8 cellular contexts compared by ENCODE assay signal in the genomic region with DNA sequence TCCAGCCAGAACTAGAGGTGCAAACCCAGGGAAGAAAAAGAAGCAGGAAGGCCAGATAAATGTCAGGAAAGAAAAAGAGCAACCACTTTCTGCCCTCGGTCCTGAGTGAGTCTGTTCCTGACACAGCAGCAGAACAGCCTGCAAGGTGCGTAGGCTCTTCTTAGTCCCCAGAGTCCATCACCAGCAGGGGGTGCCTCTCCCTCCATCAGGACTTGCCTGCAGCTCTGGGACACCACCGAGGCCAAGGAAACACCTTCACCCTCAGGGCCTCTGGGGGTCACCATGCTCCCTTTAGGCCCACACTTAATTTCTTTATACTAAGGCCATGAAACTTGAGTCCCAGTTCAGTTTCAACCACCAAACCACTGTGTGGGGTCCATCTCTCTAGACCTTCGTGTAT. TPM values are rescaled to one million over a fixed set of nuclear protein-coding genes. Genes with fewer than 3 reads are reported as not detected.
A peak's percentile ranks its signal among the peaks of the same experiment; 100 is the strongest.
DNase-seq lines count a peak whose midpoint lies in the region; ATAC-seq, FAIRE-seq and TF ChIP-seq lines count a peak whose summit lies in the region.

No MANE protein-coding gene starts in this region.

- TF ChIP-seq POLR2A in endothelial cell of umbilical vein (IDR thresholded peaks at IDR 0.05; ENCODE audit: low read depth, low read length) = no peak

- H3K36me3 ChIP-seq in Loucy (ENCODE audit: insufficient read depth, low read length) (no peaks in the 10 kb centered on the region), endothelial cell of umbilical vein (ENCODE audit: control insufficient read depth in 2 of 2, extremely low read depth in 1 of 2, insufficient read depth in 2 of 2, low read length in 2 of 2) (no peaks in the 10 kb centered on the region), left ventricle myocardium inferior (no peaks in the 10 kb centered on the region)

- CTCF ChIA-PET in endothelial cell of umbilical vein (lab: Charles Lee) = interaction anchor here (0.6 to 1.1 kb wide), 3 partner anchors 10 to 429 kb away, joined by 3 to 6 read pairs (median 4); no protein-coding TSS in a partner anchor

- no peaks in the 10 kb centered on the region for H3K9me3 ChIP-seq in Loucy (ENCODE audit: insufficient read depth, low read depth, low read length)
- no peaks in the 10 kb centered on the region for H3K9me3 ChIP-seq in endothelial cell of umbilical vein (replicated peaks; ENCODE audit: control insufficient read depth, insufficient read depth, low read length)
- H3K9me3 ChIP-seq in left ventricle myocardium inferior (replicated peaks) = no peaks in the 10 kb centered on the region

- H2AFZ ChIP-seq in Loucy (ENCODE audit: low read length) (no peak overlapping the region), endothelial cell of umbilical vein (ENCODE audit: low read depth, low read length) (no peak overlapping the region)

- H3K36me3 Mint-ChIP-seq in activated T-cell treated with anti-CD3 and anti-CD28 coated beads, Interleukin-2, amount 50 U/mL, for 72 hours (ENCODE audit: insufficient read depth in 2 of 2) = no peaks in the 10 kb centered on the region
- no peaks in the 10 kb centered on the region for H3K36me3 Mint-ChIP-seq in stimulated activated naive B cell treated with anti-CD40 and anti-IgM and Interleukin-4, amounts not matched to agents 10 μg/mL and 1 μg/mL and 100 μg/mL, for 72 hours

- H3K4me1 Mint-ChIP-seq in activated T-cell treated with anti-CD3 and anti-CD28 coated beads, Interleukin-2, amount 50 U/mL, for 72 hours (ENCODE audit: low read depth) = peaks cover 8% of the 10 kb centered on the region
- H3K4me1 Mint-ChIP-seq in stimulated activated naive B cell treated with anti-CD40 and anti-IgM and Interleukin-4, amounts not matched to agents 10 μg/mL and 1 μg/mL and 100 μg/mL, for 72 hours = peaks cover 6 to 9% of the 10 kb centered on the region in 2 donors

- no peak for FAIRE-seq in endothelial cell of umbilical vein (lab: Jason Lieb, UNC)

- POLR2A ChIA-PET in endothelial cell of umbilical vein (lab: Charles Lee) = no interaction called here

- H3K27ac ChIP-seq in endothelial cell of umbilical vein (ENCODE audit: insufficient read depth, low read depth, low read length) (no peak overlapping the region), left ventricle myocardium inferior (replicated peaks) (no peak overlapping the region)

- H3K4me2 ChIP-seq in Loucy (ENCODE audit: low read depth, low read length, poor library complexity, severe bottlenecking) (no peak overlapping the region), endothelial cell of umbilical vein (ENCODE audit: insufficient read depth, low read length) (no peak overlapping the region)

- ATAC-seq in activated T-cell treated with anti-CD3 and anti-CD28 coated beads, Interleukin-2, amount 50 U/mL, for 72 hours (replicated peaks in 1 of 2) = peak; percentile 19 to 55
- ATAC-seq in stimulated activated naive B cell treated with anti-CD40 and anti-IgM and Interleukin-4, amounts not matched to agents 10 μg/mL and 1 μg/mL and 100 μg/mL, for 72 hours (replicated peaks) = peak; percentile 32 to 67

- no peaks in the 10 kb centered on the region for H4K20me1 ChIP-seq in Loucy (ENCODE audit: insufficient read depth, low read length, poor library complexity, severe bottlenecking)
- H4K20me1 ChIP-seq in endothelial cell of umbilical vein (replicated peaks; ENCODE audit: control insufficient read depth, extremely low read depth, insufficient read depth, low read length) = no peaks in the 10 kb centered on the region

- no peaks in the 10 kb centered on the region for H3K4me1 ChIP-seq in Loucy (ENCODE audit: insufficient read depth, low read length, poor library complexity, severe bottlenecking)
- no peaks in the 10 kb centered on the region for H3K4me1 ChIP-seq in endothelial cell of umbilical vein (ENCODE audit: control insufficient read depth, extremely low read depth, insufficient read depth, low read length)
- peaks cover 34% of the 10 kb centered on the region for H3K4me1 ChIP-seq in left ventricle myocardium inferior

- H3K27ac Mint-ChIP-seq in activated T-cell treated with anti-CD3 and anti-CD28 coated beads, Interleukin-2, amount 50 U/mL, for 72 hours = no peak overlapping the region
- no peak overlapping the region for H3K27ac Mint-ChIP-seq in stimulated activated naive B cell treated with anti-CD40 and anti-IgM and Interleukin-4, amounts not matched to agents 10 μg/mL and 1 μg/mL and 100 μg/mL, for 72 hours

- H3K79me2 ChIP-seq in Loucy (ENCODE audit: insufficient read depth, low read length) (no peaks in the 10 kb centered on the region), endothelial cell of umbilical vein (ENCODE audit: control insufficient read depth, insufficient read depth, low read length) (no peaks in the 10 kb centered on the region)

- H3K27me3 ChIP-seq in Loucy (ENCODE audit: insufficient read depth, low read length, poor library complexity, severe bottlenecking) (no peaks in the 10 kb centered on the region), endothelial cell of umbilical vein (ENCODE audit: control insufficient read depth in 2 of 2, insufficient read depth in 2 of 2, low read length in 2 of 2) (peaks cover 28% of the 10 kb centered on the region in 2 experiments), left ventricle myocardium inferior (ENCODE audit: low read depth) (peaks cover 29% of the 10 kb centered on the region)

- H3K9me3 Mint-ChIP-seq in activated T-cell treated with anti-CD3 and anti-CD28 coated beads, Interleukin-2, amount 50 U/mL, for 72 hours = no peaks in the 10 kb centered on the region
- H3K9me3 Mint-ChIP-seq in stimulated activated naive B cell treated with anti-CD40 and anti-IgM and Interleukin-4, amounts not matched to agents 10 μg/mL and 1 μg/mL and 100 μg/mL, for 72 hours = no peaks in the 10 kb centered on the region

- no peaks in the 10 kb centered on the region for H3K9me1 ChIP-seq in endothelial cell of umbilical vein (replicated peaks; ENCODE audit: control insufficient read depth, extremely low read depth, insufficient read depth, low read length)

- H3K27me3 Mint-ChIP-seq in activated T-cell treated with anti-CD3 and anti-CD28 coated beads, Interleukin-2, amount 50 U/mL, for 72 hours (ENCODE audit: low read depth) = peaks cover 54% of the 10 kb centered on the region
- H3K27me3 Mint-ChIP-seq in stimulated activated naive B cell treated with anti-CD40 and anti-IgM and Interleukin-4, amounts not matched to agents 10 μg/mL and 1 μg/mL and 100 μg/mL, for 72 hours = peaks cover 57 to 71% of the 10 kb centered on the region in 2 donors

- dilution Hi-C loops in endothelial cell of umbilical vein (cut with MboI; ENCODE audit: extremely low pct_ligation_motif_present, low sequenced_read_pairs) = no loop called here

- TF ChIP-seq CTCF in Loucy (conservative IDR thresholded peaks at IDR 0.05; ENCODE audit: low read length) = peak; percentile 68
- TF ChIP-seq CTCF in endothelial cell of umbilical vein (IDR thresholded peaks at IDR 0.05; ENCODE audit: extremely low read depth in 1 of 2, insufficient read depth in 1 of 2, low read depth in 1 of 2, low read length in 2 of 2) = peak; percentile 7 to 12
- no peak for TF ChIP-seq CTCF in left ventricle myocardium inferior (IDR thresholded peaks at IDR 0.05; ENCODE audit: borderline replicate concordance)

- peak; percentile 42 to 48 for DNase-seq in activated T-cell treated with anti-CD3 and anti-CD28 coated beads, Interleukin-2, amount 50 U/mL, for 72 hours
- DNase-seq in activated T-cell treated with anti-CD3 and anti-CD28 coated beads, Interleukin-2, amount 50 U/mL, for 1 hour = no peak
- DNase-seq in endothelial cell of umbilical vein (ENCODE audit: low read depth, low spot score) (no peak), ureter (ENCODE audit: low spot score) (no peak), left ventricle myocardium inferior (no peak)
- no peak for DNase-seq in stimulated activated naive B cell treated with anti-CD40 and anti-IgM and Interleukin-4, amounts not matched to agents 10 μg/mL and 1 μg/mL and 100 μg/mL, for 72 hours
- no peak for DNase-seq in stimulated activated naive CD4-positive, alpha-beta T cell (lab: John Stamatoyannopoulos, UW)

- no peak overlapping the region for H3K4me3 ChIP-seq in Loucy (ENCODE audit: low read length, poor library complexity, severe bottlenecking)
- no peak overlapping the region for H3K4me3 ChIP-seq in endothelial cell of umbilical vein (replicated peaks in 1 of 3; ENCODE audit: insufficient read depth in 1 of 3, low read depth in 1 of 3, low read length in 3 of 3)
- no peak overlapping the region for H3K4me3 ChIP-seq in left ventricle myocardium inferior

- intact Hi-C loops in endothelial cell of umbilical vein (cut with micrococcal nuclease) = loop anchor here (5.0 kb wide), 1 partner anchor 115 kb away; no protein-coding TSS in a partner anchor
- intact Hi-C loops in left ventricle myocardium inferior (cut with micrococcal nuclease) = no loop called here

- no peak overlapping the region for H3K4me3 Mint-ChIP-seq in activated T-cell treated with anti-CD3 and anti-CD28 coated beads, Interleukin-2, amount 50 U/mL, for 72 hours
- H3K4me3 Mint-ChIP-seq in stimulated activated naive B cell treated with anti-CD40 and anti-IgM and Interleukin-4, amounts not matched to agents 10 μg/mL and 1 μg/mL and 100 μg/mL, for 72 hours = no peak overlapping the region

- no peaks in the 10 kb centered on the region for H3K9me2 ChIP-seq in Loucy (replicated peaks; ENCODE audit: low read depth, low read length)

- no peaks in the 10 kb centered on the region for H3F3A ChIP-seq in Loucy (ENCODE audit: low read depth)

- H3K9ac ChIP-seq in Loucy (ENCODE audit: low read depth, low read length, poor library complexity, severe bottlenecking) = no peak overlapping the region
- no peak overlapping the region for H3K9ac ChIP-seq in endothelial cell of umbilical vein (replicated peaks; ENCODE audit: extremely low read depth, insufficient read depth, low read length)

- no TSS peak for BruUV-seq in endothelial cell of umbilical vein (replicated peaks; lab: Mats Ljungman, UMichigan)

TF ChIP-seq in endothelial cell of umbilical vein, 7 proteins besides CTCF, POLR2A, EP300 and RAD21 (continues in another document):
- TF ChIP-seq EZH2 (IDR thresholded peaks at IDR 0.05; ENCODE audit: borderline replicate concordance, low read depth, low read length, severe bottlenecking) = no peak
- no peak for TF ChIP-seq FOS (IDR thresholded peaks at IDR 0.05; ENCODE audit: borderline replicate concordance, insufficient read depth, low read length)
- TF ChIP-seq GATA2 (IDR thresholded peaks at IDR 0.05; ENCODE audit: insufficient read depth, insufficient read length, low read depth, low read length) = no peak

RNA-seq across cellular contexts. Expression of gene NFASC, which starts 43.7 kb away (rescaled TPM):
- total RNA-seq in activated T-cell treated with anti-CD3 and anti-CD28 coated beads, Interleukin-2, amount 50 U/mL, for 72 hours = under 1 TPM; 0.23 to 0.38 TPM
- total RNA-seq in endothelial cell of umbilical vein (not detected in 2 replicates), ureter (52.3 TPM), left ventricle myocardium inferior (8.2 TPM)
- not detected in 2 replicates for polyA plus RNA-seq in endothelial cell of umbilical vein
- not detected in 2 replicates for polyA plus RNA-seq in endothelial cell of umbilical vein (2011; cell fraction: cytosol; rRNA removed)
- 0.05 TPM in 1 of 2 replicates, not detected in the other for polyA plus RNA-seq in endothelial cell of umbilical vein (2011; cell fraction: nucleus; rRNA removed)
- not detected in 2 replicates for polyA plus RNA-seq in endothelial cell of umbilical vein (2012)
- polyA minus RNA-seq in endothelial cell of umbilical vein = not detected in 2 replicates
- polyA minus RNA-seq in endothelial cell of umbilical vein (2011; cell fraction: cytosol; rRNA and poly(A)+ RNA removed) = not detected
- not detected in 2 replicates for polyA minus RNA-seq in endothelial cell of umbilical vein (2011; cell fraction: nucleus; rRNA and poly(A)+ RNA removed)

Comparison
In these comparisons a context has a peak if more than half of its experiments do, and no peak if none do; other contexts are left out.
1. DNase-seq: peak in activated T-cell treated with anti-CD3 and anti-CD28 coated beads, Interleukin-2, amount 50 U/mL, for 72 hours (2 of 2); none in activated T-cell treated with anti-CD3 and anti-CD28 coated beads, Interleukin-2, amount 50 U/mL, for 1 hour (single experiment), endothelial cell of umbilical vein (single experiment), stimulated activated naive B cell treated with anti-CD40 and anti-IgM and Interleukin-4, amounts not matched to agents 10 μg/mL and 1 μg/mL and 100 μg/mL, for 72 hours (single experiment), ureter (single experiment), stimulated activated naive CD4-positive, alpha-beta T cell (0 of 6) and left ventricle myocardium inferior (single experiment).